ENCODE assay signal across 9 cellular contexts in the genomic region with DNA sequence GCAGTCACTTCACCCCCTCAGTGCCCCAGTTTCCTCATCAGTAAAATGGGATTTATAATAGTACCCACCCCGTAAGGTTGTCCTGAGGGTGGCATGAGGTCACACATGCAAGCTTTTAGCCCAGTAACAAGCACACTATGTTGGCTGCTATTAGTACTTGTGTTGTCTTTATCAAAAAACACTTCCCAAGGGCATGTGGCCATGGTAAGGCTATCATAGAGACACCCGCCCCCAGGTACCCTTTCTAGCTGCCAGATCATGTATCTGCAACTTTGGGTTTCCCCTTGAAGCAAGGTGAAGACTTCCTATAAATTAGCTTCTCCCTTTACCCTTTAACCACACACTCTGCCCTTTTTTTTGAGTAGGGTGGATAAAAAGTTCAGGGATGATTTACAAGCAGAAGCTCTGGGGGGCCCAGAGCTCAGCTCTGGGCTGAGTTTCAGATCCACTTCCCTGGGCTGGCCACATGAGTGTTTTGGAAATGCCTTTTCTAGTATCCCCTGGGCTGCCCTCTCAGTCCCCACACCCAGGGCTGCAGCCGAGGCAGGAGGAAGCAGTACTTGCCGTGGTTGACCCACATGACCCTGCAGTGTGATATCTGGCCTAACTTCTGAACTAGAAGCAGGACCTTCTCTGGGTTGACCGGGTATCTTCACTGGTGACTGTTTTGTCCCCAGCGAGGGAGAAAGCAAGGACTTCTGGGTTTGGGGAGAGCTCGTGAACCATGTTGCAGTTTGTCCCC. TPM values are rescaled to one million over a fixed set of nuclear protein-coding genes. Genes with fewer than 3 reads are reported as not detected.
A peak's percentile ranks its signal among the peaks of the same experiment; 100 is the strongest.
DNase-seq lines count a peak whose midpoint lies in the region; ATAC-seq, FAIRE-seq and TF ChIP-seq lines count a peak whose summit lies in the region.
"Had no signal": no experiment of that assay in that cellular context is flagged by ENCODE, and none has a peak within 500 bp of the region (broad histone marks: within the 10 kb centered on the region; RNA-seq: fewer than 3 reads in every experiment).

No MANE protein-coding gene starts in this region.

- intact Hi-C loops in endothelial cell of umbilical vein (cut with micrococcal nuclease), result no loop called here

- DNase-seq in GM12865 (ENCODE audit: low read depth), result peak; percentile 66
- DNase-seq in SK-N-MC (ENCODE audit: low read depth, low spot score), result no peak
- no peak for DNase-seq in endothelial cell of umbilical vein (ENCODE audit: low read depth, low spot score)
- no peak for DNase-seq in osteoblast (ENCODE audit: insufficient read length, low spot score, missing footprints)
- no peak for DNase-seq in HAP-1 (ENCODE audit: low spot score in 2 of 2)
- no peak for DNase-seq in G401 (ENCODE audit: low spot score)
- DNase-seq: foreskin melanocyte had no signal

- in situ Hi-C loops in HAP-1 (cut with MboI; ENCODE audit: low sequenced_read_pairs) (no loop called here), G401 (cut with HindIII; ENCODE audit: low sequenced_read_pairs) (no loop called here)

- H3K4me2 ChIP-seq in endothelial cell of umbilical vein (ENCODE audit: insufficient read depth, low read length) (no peak overlapping the region), osteoblast (ENCODE audit: insufficient read depth, low read length) (peak overlapping the region; percentile 28)

- H3K4me3 ChIP-seq in GM12865 (ENCODE audit: low read depth, low read length) (peak overlapping the region; percentile 65), SK-N-MC (no peak overlapping the region), endothelial cell of umbilical vein (replicated peaks in 1 of 3; ENCODE audit: insufficient read depth in 1 of 3, low read depth in 1 of 3, low read length in 3 of 3) (no peak overlapping the region), osteoblast (ENCODE audit: insufficient read depth, low read length) (no peak overlapping the region), HAP-1 (no peak overlapping the region)

- H4K20me1 ChIP-seq in endothelial cell of umbilical vein (replicated peaks; ENCODE audit: control insufficient read depth, extremely low read depth, insufficient read depth, low read length) (no peaks in the 10 kb centered on the region), osteoblast (ENCODE audit: insufficient read depth, low read length) (peaks cover 33% of the 10 kb centered on the region)

- H3K4me1 ChIP-seq in endothelial cell of umbilical vein (ENCODE audit: control insufficient read depth, extremely low read depth, insufficient read depth, low read length) (peaks cover 11% of the 10 kb centered on the region), osteoblast (ENCODE audit: insufficient read depth, low read length) (peaks cover 30% of the 10 kb centered on the region), HAP-1 (peaks cover 5% of the 10 kb centered on the region)

- POLR2A ChIA-PET in endothelial cell of umbilical vein (lab: Charles Lee), result interaction anchor here (1.1 kb wide), 1 partner anchor 20 kb away, joined by 4 read pairs; no protein-coding TSS in a partner anchor

- H3K36me3 ChIP-seq in SK-N-MC (ENCODE audit: insufficient read depth, low read length) (peaks cover 18% of the 10 kb centered on the region), endothelial cell of umbilical vein (ENCODE audit: control insufficient read depth in 2 of 2, extremely low read depth in 1 of 2, insufficient read depth in 2 of 2, low read length in 2 of 2) (peaks cover 0 to 15% of the 10 kb centered on the region in 2 experiments), osteoblast (ENCODE audit: insufficient read depth, low read length) (peaks cover 25% of the 10 kb centered on the region), HAP-1 (replicated peaks) (peaks cover 28% of the 10 kb centered on the region)

- no peaks in the 10 kb centered on the region for H3K9me1 ChIP-seq in endothelial cell of umbilical vein (replicated peaks; ENCODE audit: control insufficient read depth, extremely low read depth, insufficient read depth, low read length)

- H2AFZ ChIP-seq in endothelial cell of umbilical vein (ENCODE audit: low read depth, low read length), result no peak overlapping the region
- H2AFZ ChIP-seq in osteoblast (ENCODE audit: low read length), result no peak overlapping the region

- TF ChIP-seq POLR2A in endothelial cell of umbilical vein (IDR thresholded peaks at IDR 0.05; ENCODE audit: low read depth, low read length), result no peak

- dilution Hi-C loops in endothelial cell of umbilical vein (cut with MboI; ENCODE audit: extremely low pct_ligation_motif_present, low sequenced_read_pairs), result no loop called here

- H3K79me2 ChIP-seq in endothelial cell of umbilical vein (ENCODE audit: control insufficient read depth, insufficient read depth, low read length) (peaks cover 26% of the 10 kb centered on the region), osteoblast (ENCODE audit: insufficient read depth, low read length) (peaks cover 56% of the 10 kb centered on the region)

- peak overlapping the region; percentile 15 for H3K9ac ChIP-seq in SK-N-MC (ENCODE audit: insufficient read length)
- no peak overlapping the region for H3K9ac ChIP-seq in endothelial cell of umbilical vein (replicated peaks; ENCODE audit: extremely low read depth, insufficient read depth, low read length)

- no peak overlapping the region for H3K27ac ChIP-seq in SK-N-MC
- H3K27ac ChIP-seq in endothelial cell of umbilical vein (ENCODE audit: insufficient read depth, low read depth, low read length), result no peak overlapping the region
- H3K27ac ChIP-seq in osteoblast (ENCODE audit: low read depth, low read length), result no peak overlapping the region

- TF ChIP-seq CTCF in GM12865 (IDR thresholded peaks at IDR 0.05; ENCODE audit: insufficient read depth, low read depth, low read length, missing control alignments) (no peak), endothelial cell of umbilical vein (IDR thresholded peaks at IDR 0.05; ENCODE audit: extremely low read depth in 1 of 2, insufficient read depth in 1 of 2, low read depth in 1 of 2, low read length in 2 of 2) (no peak), osteoblast (IDR thresholded peaks at IDR 0.05; ENCODE audit: extremely low read depth, low read depth, low read length) (no peak)

- CTCF ChIA-PET in endothelial cell of umbilical vein (lab: Charles Lee), result no interaction called here

- H3K27me3 ChIP-seq in endothelial cell of umbilical vein (ENCODE audit: control insufficient read depth in 2 of 2, insufficient read depth in 2 of 2, low read length in 2 of 2) (no peaks in the 10 kb centered on the region), osteoblast (ENCODE audit: insufficient read depth, low read length) (no peaks in the 10 kb centered on the region), HAP-1 (ENCODE audit: low read depth) (no peaks in the 10 kb centered on the region)

- H3K9me3 ChIP-seq in SK-N-MC (ENCODE audit: low read depth, low read length) (no peaks in the 10 kb centered on the region), endothelial cell of umbilical vein (replicated peaks; ENCODE audit: control insufficient read depth, insufficient read depth, low read length) (no peaks in the 10 kb centered on the region), osteoblast (ENCODE audit: low read depth, low read length) (no peaks in the 10 kb centered on the region), HAP-1 (no peaks in the 10 kb centered on the region)

- TSS peak; percentile 12 for BruUV-seq in endothelial cell of umbilical vein (replicated peaks; lab: Mats Ljungman, UMichigan)

- ATAC-seq in HG03565 (IDR thresholded peaks at IDR 0.05; ENCODE audit: unreplicated experiment) (no peak), GM21529 (IDR thresholded peaks at IDR 0.05; ENCODE audit: unreplicated experiment) (no peak)

- FAIRE-seq in endothelial cell of umbilical vein (lab: Jason Lieb, UNC), result no peak

TF ChIP-seq in endothelial cell of umbilical vein, 7 proteins besides CTCF, POLR2A, EP300 and RAD21 (continues in another document):
- TF ChIP-seq, protein P1, sequence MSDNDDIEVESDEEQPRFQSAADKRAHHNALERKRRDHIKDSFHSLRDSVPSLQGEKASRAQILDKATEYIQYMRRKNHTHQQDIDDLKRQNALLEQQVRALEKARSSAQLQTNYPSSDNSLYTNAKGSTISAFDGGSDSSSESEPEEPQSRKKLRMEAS (IDR thresholded peaks at IDR 0.05; ENCODE audit: insufficient read depth, insufficient read length), result no peak
- TF ChIP-seq MYC (IDR thresholded peaks at IDR 0.05; ENCODE audit: low read depth, low read length), result no peak

RNA-seq across cellular contexts. Expression of a gene that starts 2.0 kb away (rescaled TPM):
- total RNA-seq in endothelial cell of umbilical vein (24.0 and 25.2 TPM in 2 replicates), osteoblast (6.2 and 7.6 TPM in 2 replicates)
- polyA plus RNA-seq in endothelial cell of umbilical vein, result 47.3 and 48.2 TPM in 2 replicates
- 39.7 and 40.0 TPM in 2 replicates for polyA plus RNA-seq in endothelial cell of umbilical vein (2011; cell fraction: cytosol; rRNA removed)
- polyA plus RNA-seq in endothelial cell of umbilical vein (2011; cell fraction: nucleus; rRNA removed), result 39.9 and 40.9 TPM in 2 replicates
- 19.8 and 21.9 TPM in 2 replicates for polyA plus RNA-seq in endothelial cell of umbilical vein (2012)
- 33.9 and 46.1 TPM in 2 replicates for polyA minus RNA-seq in endothelial cell of umbilical vein
- 12.0 TPM for polyA minus RNA-seq in endothelial cell of umbilical vein (2011; cell fraction: cytosol; rRNA and poly(A)+ RNA removed)
- 10.4 and 12.8 TPM in 2 replicates for polyA minus RNA-seq in endothelial cell of umbilical vein (2011; cell fraction: nucleus; rRNA and poly(A)+ RNA removed)
- total RNA-seq in G401 (2014; rRNA removed; shearing (Covaris generic)), result 19.6 and 43.5 TPM in 2 replicates

RNA-seq across cellular contexts. Expression of a gene that starts 34.4 kb away (rescaled TPM):
- 0.33 and 0.42 TPM in 2 replicates for total RNA-seq in endothelial cell of umbilical vein
- 0.08 and 0.14 TPM in 2 replicates for polyA plus RNA-seq in endothelial cell of umbilical vein
- polyA plus RNA-seq in endothelial cell of umbilical vein (2011; cell fraction: cytosol; rRNA removed), result 0.05 TPM in 1 of 2 replicates, not detected in the other
- polyA plus RNA-seq in endothelial cell of umbilical vein (2011; cell fraction: nucleus; rRNA removed), result 0.22 and 0.41 TPM in 2 replicates
- polyA plus RNA-seq in endothelial cell of umbilical vein (2012), result 0.17 TPM in 1 of 2 replicates, not detected in the other
- not detected in 2 replicates for polyA minus RNA-seq in endothelial cell of umbilical vein
- polyA minus RNA-seq in endothelial cell of umbilical vein (2011; cell fraction: cytosol; rRNA and poly(A)+ RNA removed), result 90.3 TPM
- polyA minus RNA-seq in endothelial cell of umbilical vein (2011; cell fraction: nucleus; rRNA and poly(A)+ RNA removed), result 0.53 and 0.77 TPM in 2 replicates
- under 0.01 and 0.29 TPM in 2 replicates for total RNA-seq in osteoblast
- total RNA-seq in G401 (2014; rRNA removed; shearing (Covaris generic)), result 58.6 and 67.7 TPM in 2 replicates

RNA-seq across cellular contexts. Expression of a gene that starts 40.8 kb away (rescaled TPM):
- total RNA-seq in endothelial cell of umbilical vein (6.0 and 7.5 TPM in 2 replicates), osteoblast (18.1 and 19.2 TPM in 2 replicates)
- 11.9 and 13.3 TPM in 2 replicates for polyA plus RNA-seq in endothelial cell of umbilical vein
- 6.4 and 7.3 TPM in 2 replicates for polyA plus RNA-seq in endothelial cell of umbilical vein (2011; cell fraction: cytosol; rRNA removed)
- polyA plus RNA-seq in endothelial cell of umbilical vein (2011; cell fraction: nucleus; rRNA removed), result 7.5 and 8.7 TPM in 2 replicates
- 4.8 and 5.3 TPM in 2 replicates for polyA plus RNA-seq in endothelial cell of umbilical vein (2012)
- polyA minus RNA-seq in endothelial cell of umbilical vein, result 10.0 and 25.5 TPM in 2 replicates
- 11.2 TPM for polyA minus RNA-seq in endothelial cell of umbilical vein (2011; cell fraction: cytosol; rRNA and poly(A)+ RNA removed)
- polyA minus RNA-seq in endothelial cell of umbilical vein (2011; cell fraction: nucleus; rRNA and poly(A)+ RNA removed), result 4.7 and 6.8 TPM in 2 replicates
- 4.0 and 9.1 TPM in 2 replicates for total RNA-seq in G401 (2014; rRNA removed; shearing (Covaris generic))

Comparison
In these comparisons a context has a peak if more than half of its experiments do, and no peak if none do; other contexts are left out.
1. RNA of a gene that starts 34.4 kb away (total RNA-seq): 58.6 to 67.7 TPM in G401; 0.33 to 0.42 TPM in endothelial cell of umbilical vein and under 0.01 to 0.29 TPM in osteoblast; every median in the first group is over 10 times any median in the second.